21 cellular contexts compared by ENCODE assay signal in genomic region chr1:235357485-235358378, GRCh38. TPM values are rescaled to one million over a fixed set of nuclear protein-coding genes. Genes with fewer than 3 reads are reported as not detected.
DNase-seq lines count a peak whose midpoint lies in the region; ATAC-seq and TF ChIP-seq lines count a peak whose summit lies in the region.
"Had no signal": no experiment of that assay in that cellular context is flagged by ENCODE, and none has a peak within 500 bp of the region (broad histone marks: within the 10 kb centered on the region; RNA-seq: fewer than 3 reads in every experiment).

No MANE protein-coding gene starts in this region.

- no peaks in the 10 kb centered on the region for H4K20me1 ChIP-seq in GM23338 (replicated peaks; ENCODE audit: insufficient read depth)

- ATAC-seq in GM23338, result peak; percentile 99
- no peak for ATAC-seq in HG03108 (IDR thresholded peaks at IDR 0.05; ENCODE audit: unreplicated experiment)
- ATAC-seq: left cardiac atrium; natural killer cell; sciatic nerve; stimulated activated naive B cell treated with anti-CD40 and anti-IgM and Interleukin-4, amounts not matched to agents 10 μg/mL and 1 μg/mL and 100 μg/mL, for 72 hours had no signal

- H3K9me2 ChIP-seq in GM23338 (ENCODE audit: insufficient read depth), result no peaks in the 10 kb centered on the region

- H3K4me3 ChIP-seq in GM23338 (no peak overlapping the region), SJCRH30 (peak overlapping the region; percentile 48)
- H3K4me3 ChIP-seq: vagina had no signal

- DNase-seq in GM23338 (ENCODE audit: low spot score), result peak; percentile 81
- peak; percentile 44 for DNase-seq in NCI-H146 (lab: John Stamatoyannopoulos, UW)
- peak; percentile 17 to 62 for DNase-seq in SJCRH30
- DNase-seq in mesothelial cell of epicardium (ENCODE audit: low spot score in 2 of 2, unreplicated experiment in 2 of 2), result no peak
- no peak for DNase-seq in stimulated activated naive CD4-positive, alpha-beta T cell (lab: John Stamatoyannopoulos, UW)
- no peak for DNase-seq in stimulated activated CD4-positive, alpha-beta T cell treated with anti-CD3 and anti-CD28 coated beads, Interleukin-12 subunit alpha, Interleukin-12 subunit beta, amount 100 ng/mL, for 4 hours
- DNase-seq: activated CD4-positive, alpha-beta T cell treated with anti-CD3 and anti-CD28 coated beads, Interleukin-2, amount 10 ng/mL, durations not matched to agents 24 days and 14 days; activated naive CD8-positive, alpha-beta T cell treated with anti-CD3 and anti-CD28 coated beads, Interleukin-2, amount 10 ng/mL, durations not matched to agents 7 days and 5 days; activated T-cell treated with anti-CD3 and anti-CD28 coated beads, Interleukin-2, amount 50 U/mL, for 24 hours; GF-D8; KBM-7; left cardiac atrium; natural killer cell; NCI-H1930; stimulated activated naive B cell treated with anti-CD40 and anti-IgM and Interleukin-4, amounts not matched to agents 10 μg/mL and 1 μg/mL and 100 μg/mL, for 72 hours; T-helper 2 cell had no signal

- H2AFZ ChIP-seq in GM23338, result peak overlapping the region; percentile 91

- H3K36me3 ChIP-seq in GM23338 (ENCODE audit: insufficient read depth) (no peaks in the 10 kb centered on the region), SJCRH30 (no peaks in the 10 kb centered on the region)
- H3K36me3 ChIP-seq: vagina had no signal

- H3K4me1 ChIP-seq in GM23338 (ENCODE audit: insufficient read depth) (peaks cover 9% of the 10 kb centered on the region), SJCRH30 (peaks cover 8% of the 10 kb centered on the region; the same call in 1 of the 2 replicates)
- H3K4me1 ChIP-seq: vagina had no signal

- H3F3A ChIP-seq in GM23338 (replicated peaks; ENCODE audit: low read depth), result no peaks in the 10 kb centered on the region

- H3K36me3 Mint-ChIP-seq in GM23338 (ENCODE audit: low read depth), result no peaks in the 10 kb centered on the region
- no peaks in the 10 kb centered on the region for H3K36me3 Mint-ChIP-seq in mesothelial cell of epicardium
- H3K36me3 Mint-ChIP-seq: activated naive CD8-positive, alpha-beta T cell treated with anti-CD3 and anti-CD28 coated beads, Interleukin-2, amount 10 ng/mL, durations not matched to agents 7 days and 5 days; natural killer cell; stimulated activated naive B cell treated with anti-CD40 and anti-IgM and Interleukin-4, amounts not matched to agents 10 μg/mL and 1 μg/mL and 100 μg/mL, for 72 hours had no signal

- H3K27me3 ChIP-seq in GM23338 (ENCODE audit: insufficient read depth), result no peaks in the 10 kb centered on the region
- no peaks in the 10 kb centered on the region for H3K27me3 ChIP-seq in SJCRH30
- H3K27me3 ChIP-seq: vagina had no signal

- H3K27ac ChIP-seq in GM23338 (ENCODE audit: low read depth), result peak overlapping the region; percentile 10; the same call in 1 of the 2 replicates
- H3K27ac ChIP-seq in SJCRH30, result no peak overlapping the region; the same call in 1 of the 2 replicates
- H3K27ac ChIP-seq: C4-2B, epithelial cell of prostate, vagina had no signal

- no peaks in the 10 kb centered on the region for H3K9me3 ChIP-seq in SJCRH30 (replicated peaks)
- H3K9me3 ChIP-seq: vagina had no signal

- H3K27ac Mint-ChIP-seq in GM23338 (peak overlapping the region; percentile 34; the same call in 1 of the 2 replicates), mesothelial cell of epicardium (peak overlapping the region; percentile 45)
- H3K27ac Mint-ChIP-seq: activated CD4-positive, alpha-beta T cell treated with anti-CD3 and anti-CD28 coated beads, Interleukin-2, amount 10 ng/mL, durations not matched to agents 24 days and 14 days; activated naive CD8-positive, alpha-beta T cell treated with anti-CD3 and anti-CD28 coated beads, Interleukin-2, amount 10 ng/mL, durations not matched to agents 7 days and 5 days; activated T-cell treated with anti-CD3 and anti-CD28 coated beads, Interleukin-2, amount 50 U/mL, for 24 hours; natural killer cell; stimulated activated naive B cell treated with anti-CD40 and anti-IgM and Interleukin-4, amounts not matched to agents 10 μg/mL and 1 μg/mL and 100 μg/mL, for 72 hours had no signal

- H3K4me2 ChIP-seq in GM23338, result peak overlapping the region; percentile 19; the same call in 1 of the 2 replicates

- H3K27me3 Mint-ChIP-seq in GM23338 (ENCODE audit: insufficient read depth, low read depth, poor library complexity) (peaks cover 13% of the 10 kb centered on the region), mesothelial cell of epicardium (ENCODE audit: low read depth) (no peaks in the 10 kb centered on the region)
- H3K27me3 Mint-ChIP-seq: activated T-cell treated with anti-CD3 and anti-CD28 coated beads, Interleukin-2, amount 50 U/mL, for 24 hours; stimulated activated naive B cell treated with anti-CD40 and anti-IgM and Interleukin-4, amounts not matched to agents 10 μg/mL and 1 μg/mL and 100 μg/mL, for 72 hours had no signal

- no peaks in the 10 kb centered on the region for H3K79me2 ChIP-seq in GM23338 (replicated peaks; ENCODE audit: insufficient read depth)

- TF ChIP-seq CTCF in GM23338 (conservative IDR thresholded peaks at IDR 0.05; ENCODE audit: low read depth in 2 of 2) (no peak), mesothelial cell of epicardium (IDR thresholded peaks at IDR 0.05; ENCODE audit: unreplicated experiment) (no peak)

- H3K4me3 Mint-ChIP-seq in GM23338 (no peak overlapping the region), mesothelial cell of epicardium (no peak overlapping the region)
- H3K4me3 Mint-ChIP-seq: activated CD4-positive, alpha-beta T cell treated with anti-CD3 and anti-CD28 coated beads, Interleukin-2, amount 10 ng/mL, durations not matched to agents 24 days and 14 days; activated naive CD8-positive, alpha-beta T cell treated with anti-CD3 and anti-CD28 coated beads, Interleukin-2, amount 10 ng/mL, durations not matched to agents 7 days and 5 days; activated T-cell treated with anti-CD3 and anti-CD28 coated beads, Interleukin-2, amount 50 U/mL, for 24 hours; natural killer cell; stimulated activated naive B cell treated with anti-CD40 and anti-IgM and Interleukin-4, amounts not matched to agents 10 μg/mL and 1 μg/mL and 100 μg/mL, for 72 hours had no signal

- peaks cover 10% of the 10 kb centered on the region for H3K4me1 Mint-ChIP-seq in GM23338
- H3K4me1 Mint-ChIP-seq in mesothelial cell of epicardium, result no peaks in the 10 kb centered on the region
- H3K4me1 Mint-ChIP-seq: natural killer cell had no signal

- H3K9me3 Mint-ChIP-seq in GM23338 (no peaks in the 10 kb centered on the region), mesothelial cell of epicardium (no peaks in the 10 kb centered on the region)
- H3K9me3 Mint-ChIP-seq: activated CD4-positive, alpha-beta T cell treated with anti-CD3 and anti-CD28 coated beads, Interleukin-2, amount 10 ng/mL, durations not matched to agents 24 days and 14 days; activated naive CD8-positive, alpha-beta T cell treated with anti-CD3 and anti-CD28 coated beads, Interleukin-2, amount 10 ng/mL, durations not matched to agents 7 days and 5 days; activated T-cell treated with anti-CD3 and anti-CD28 coated beads, Interleukin-2, amount 50 U/mL, for 24 hours; natural killer cell; stimulated activated naive B cell treated with anti-CD40 and anti-IgM and Interleukin-4, amounts not matched to agents 10 μg/mL and 1 μg/mL and 100 μg/mL, for 72 hours had no signal

TF ChIP-seq in GM23338, 12 proteins besides CTCF, POLR2A, EP300 and RAD21 (continues in another document):
- TF ChIP-seq EZH2 (IDR thresholded peaks at IDR 0.05; ENCODE audit: low read depth, unreplicated experiment), result no peak

RNA-seq across cellular contexts. Expression of gene TBCE, which starts 9.5 kb away (rescaled TPM):
- 42.7 and 45.6 TPM in 2 replicates for total RNA-seq in GM23338 (2014; rRNA removed; shearing (Covaris generic))
- polyA plus RNA-seq in GM23338 (2016; fragmentation: Nextera tagmentation; extraction: Ambion mirVana), result 64.8 and 72.4 TPM in 2 replicates
- total RNA-seq in SJCRH30 (2014; rRNA removed; shearing (Covaris generic)), result 36.8 and 38.6 TPM in 2 replicates
- total RNA-seq in mesothelial cell of epicardium, result 29.5 to 35.5 TPM (median 32.0 TPM) in 3 replicates

RNA-seq across cellular contexts. Expression of gene GGPS1, which starts 29.4 kb away (rescaled TPM):
- 33.9 and 37.1 TPM in 2 replicates for total RNA-seq in GM23338 (2014; rRNA removed; shearing (Covaris generic))
- polyA plus RNA-seq in GM23338 (2016; fragmentation: Nextera tagmentation; extraction: Ambion mirVana), result 48.0 and 56.8 TPM in 2 replicates
- total RNA-seq in SJCRH30 (2014; rRNA removed; shearing (Covaris generic)), result 15.1 and 20.7 TPM in 2 replicates
- total RNA-seq in mesothelial cell of epicardium, result 25.9 to 37.8 TPM (median 30.2 TPM) in 3 replicates

RNA-seq across cellular contexts. Expression of gene ARID4B, which starts 29.8 kb away (rescaled TPM):
- 25.1 and 26.2 TPM in 2 replicates for total RNA-seq in GM23338 (2014; rRNA removed; shearing (Covaris generic))
- polyA plus RNA-seq in GM23338 (2016; fragmentation: Nextera tagmentation; extraction: Ambion mirVana), result 45.0 and 59.8 TPM in 2 replicates
- 30.3 and 34.6 TPM in 2 replicates for total RNA-seq in SJCRH30 (2014; rRNA removed; shearing (Covaris generic))
- 68.3 to 71.5 TPM (median 68.7 TPM) in 3 replicates for total RNA-seq in mesothelial cell of epicardium

Comparison
In these comparisons a context has a peak if more than half of its experiments do, and no peak if none do; other contexts are left out.
1. DNase-seq: peak in GM23338 (single experiment), NCI-H146 (single experiment) and SJCRH30 (2 of 2); none in mesothelial cell of epicardium (0 of 2), stimulated activated naive CD4-positive, alpha-beta T cell (0 of 6) and stimulated activated CD4-positive, alpha-beta T cell treated with anti-CD3 and anti-CD28 coated beads, Interleukin-12 subunit alpha, Interleukin-12 subunit beta, amount 100 ng/mL, for 4 hours (single experiment).